ENCODE assay signal across 18 cellular contexts in genomic region chr2:236954641-236955040, GRCh38.
"Had no signal": no experiment of that assay in that cellular context is flagged by ENCODE, and none has a peak within 500 bp of the region (broad histone marks: within the 10 kb centered on the region; RNA-seq: fewer than 3 reads in every experiment).

No MANE protein-coding gene starts in this region.

- H3K4me1 ChIP-seq: gastrocnemius medialis, psoas muscle, right lobe of liver, transverse colon, vagina had no signal

- H3K4me3 ChIP-seq: gastrocnemius medialis, lung, psoas muscle, right lobe of liver, suprapubic skin, transverse colon, vagina had no signal

- H3K27me3 ChIP-seq: gastrocnemius medialis, neutrophil, right lobe of liver, suprapubic skin, transverse colon, vagina had no signal

- H3K27ac ChIP-seq: gastrocnemius medialis, neutrophil, psoas muscle, right lobe of liver, suprapubic skin, transverse colon, vagina had no signal

- DNase-seq: cortex of kidney; effector memory CD8-positive, alpha-beta T cell; gastrocnemius medialis; head of caudate nucleus; natural killer cell; posterior cingulate gyrus; psoas muscle; right lobe of liver; small intestine; stimulated activated CD4-positive, alpha-beta T cell treated with anti-CD3 and anti-CD28 coated beads, Interleukin-15, amount 100 ng/mL, for 24 hours; stimulated activated CD4-positive, alpha-beta T cell treated with anti-CD3 and anti-CD28 coated beads, Interleukin-2, amount 100 ng/mL, for 48 hours; stimulated activated naive CD4-positive, alpha-beta T cell; stimulated activated naive CD8-positive, alpha-beta T cell treated with anti-CD3 and anti-CD28 coated beads, Interleukin-15, amount 100 ng/mL, for 72 hours; transverse colon had no signal

- H3K36me3 ChIP-seq: gastrocnemius medialis, neutrophil, right lobe of liver, suprapubic skin, transverse colon, vagina had no signal

- H3K9me3 ChIP-seq: gastrocnemius medialis, neutrophil, psoas muscle, right lobe of liver, transverse colon, vagina had no signal
